ENCODE assay signal across 8 cellular contexts in genomic region chrX:135421932-135422809, GRCh38. TPM values are rescaled to one million over a fixed set of nuclear protein-coding genes. Genes with fewer than 3 reads are reported as not detected.
A peak's percentile ranks its signal among the peaks of the same experiment; 100 is the strongest.
DNase-seq lines count a peak whose midpoint lies in the region; ATAC-seq and TF ChIP-seq lines count a peak whose summit lies in the region.

Gene SMIM10L2A, plus strand, starts transcription at chrX:135421944. Its CDS starts 188 bp downstream, at chrX:135422132.

- H3K36me3 Mint-ChIP-seq in endothelial cell (ENCODE audit: low read depth, unreplicated experiment): peaks cover 4% of the 10 kb centered on the region

- H3K27me3 ChIP-seq in OCI-LY1 (ENCODE audit: insufficient read depth, low read length): no peaks in the 10 kb centered on the region
- H3K27me3 ChIP-seq in psoas muscle (ENCODE audit: insufficient read depth in 3 of 3, low read length in 2 of 3): peaks cover 0 to 10% (median 0%) of the 10 kb centered on the region in 3 donors

- H3K4me2 ChIP-seq in OCI-LY1 (ENCODE audit: low read length): peak within 1 kb of the TSS; percentile 64

- WGBS in psoas muscle, 3 donors: 5 to 45% (median 22%) methylated on average over 14 to 98 of the region's 100 CpGs

- peak within 1 kb of the TSS; percentile 31 for H3K4me3 ChIP-seq in HEK293 (ENCODE audit: low read depth, low read length)
- peak within 1 kb of the TSS; percentile 55 for H3K4me3 ChIP-seq in OCI-LY1 (ENCODE audit: low read depth, low read length, poor library complexity, severe bottlenecking)
- peak within 1 kb of the TSS; percentile 64 for H3K4me3 ChIP-seq in psoas muscle

- no peak within 1 kb of the TSS for H2AFZ ChIP-seq in OCI-LY1 (ENCODE audit: low read length)

- DNase-seq in endothelial cell (ENCODE audit: low spot score) (no peak), psoas muscle (no peak), superior temporal gyrus (ENCODE audit: extremely low spot score) (no peak), OCI-M2 (lab: John Stamatoyannopoulos, UW; ENCODE audit: unreplicated experiment) (no peak), hippocampal formation (lab: John Stamatoyannopoulos, UW) (no peak)

- no peaks in the 10 kb centered on the region; the same call in 1 of the 2 replicates for H3K4me1 ChIP-seq in HEK293 (ENCODE audit: control insufficient read depth, insufficient read depth, low read length)
- H3K4me1 ChIP-seq in OCI-LY1 (ENCODE audit: insufficient read depth, low read length, severe bottlenecking): no peaks in the 10 kb centered on the region
- H3K4me1 ChIP-seq in psoas muscle: no peaks in the 10 kb centered on the region

- CTCF ChIA-PET in HEK293 (lab: Yijun Ruan, JAX): no interaction called here

- no peaks in the 10 kb centered on the region for H3F3A ChIP-seq in OCI-LY1 (ENCODE audit: insufficient read depth, low read length)

- H3K27ac ChIP-seq in HEK293 (ENCODE audit: extremely low read depth, low read depth, low read length) (peak within 1 kb of the TSS; percentile 49; the same call in 1 of the 2 replicates), OCI-LY1 (ENCODE audit: low read depth, low read length, poor library complexity, severe bottlenecking) (no peak within 1 kb of the TSS), psoas muscle (no peak within 1 kb of the TSS)

- H3K4me3 Mint-ChIP-seq in endothelial cell (ENCODE audit: unreplicated experiment): peak within 1 kb of the TSS; percentile 87

- H3K27me3 Mint-ChIP-seq in endothelial cell (ENCODE audit: unreplicated experiment): peaks cover 7% of the 10 kb centered on the region

- H3K36me3 ChIP-seq in HEK293 (ENCODE audit: control insufficient read depth in 2 of 2, insufficient read depth in 1 of 2, low read length in 2 of 2): no peaks in the 10 kb centered on the region
- H3K36me3 ChIP-seq in OCI-LY1 (ENCODE audit: insufficient read depth, low read length): no peaks in the 10 kb centered on the region
- H3K36me3 ChIP-seq in psoas muscle (ENCODE audit: insufficient read depth in 1 of 2, low read depth in 1 of 2): no peaks in the 10 kb centered on the region

- 0 out of 2 replicates have a peak within 1 kb of the TSS, but pooled peaks have one; percentile 24 for H3K9ac ChIP-seq in OCI-LY1 (ENCODE audit: low read length)

- peak within 1 kb of the TSS; percentile 70 for H3K27ac Mint-ChIP-seq in endothelial cell (ENCODE audit: unreplicated experiment)

- no peaks in the 10 kb centered on the region for H3K9me3 Mint-ChIP-seq in endothelial cell (ENCODE audit: unreplicated experiment)

- intact Hi-C loops in psoas muscle (cut with DNase I): no loop called here

- POLR2A ChIA-PET in HEK293 (lab: Yijun Ruan, JAX): no interaction called here

- ATAC-seq in GM18505 (IDR thresholded peaks at IDR 0.05; ENCODE audit: unreplicated experiment) (peak; percentile 54), psoas muscle (peak in 1 of 4 donors; percentile 37)

- TF ChIP-seq CTCF in HEK293 (tag by site-specific recombination; IDR thresholded peaks at IDR 0.05) (no peak), OCI-LY1 (IDR thresholded peaks at IDR 0.05; ENCODE audit: low read length) (no peak), endothelial cell (IDR thresholded peaks at IDR 0.05; ENCODE audit: unreplicated experiment) (no peak), psoas muscle (IDR thresholded peaks at IDR 0.05) (no peak)

- TF ChIP-seq POLR2A in GM18505 (IDR thresholded peaks at IDR 0.05; ENCODE audit: borderline replicate concordance, extremely low read depth, insufficient read depth, insufficient read length): no peak

- H3K79me2 ChIP-seq in OCI-LY1 (ENCODE audit: insufficient read depth, low read length): no peaks in the 10 kb centered on the region

- H3K4me1 Mint-ChIP-seq in endothelial cell (ENCODE audit: unreplicated experiment): peaks cover 11% of the 10 kb centered on the region

- no peaks in the 10 kb centered on the region for H3K9me2 ChIP-seq in OCI-LY1 (ENCODE audit: low read depth, low read length)

- H3K9me3 ChIP-seq in HEK293 (ENCODE audit: control insufficient read depth, insufficient read depth, low read depth, low read length): no peaks in the 10 kb centered on the region
- H3K9me3 ChIP-seq in OCI-LY1 (ENCODE audit: low read length): no peaks in the 10 kb centered on the region
- H3K9me3 ChIP-seq in psoas muscle: no peaks in the 10 kb centered on the region

- H4K20me1 ChIP-seq in OCI-LY1 (ENCODE audit: insufficient read depth, low read length): no peaks in the 10 kb centered on the region

TF ChIP-seq in HEK293, 187 proteins besides CTCF, POLR2A, EP300 and RAD21 (continues in another document):
- TF ChIP-seq SCRT1 (tag by site-specific recombination; IDR thresholded peaks at IDR 0.05; ENCODE audit: borderline replicate concordance): peak; percentile 48; the same call in 1 of the 2 replicates
- no peak for TF ChIP-seq ZNF26 (tag by site-specific recombination; IDR thresholded peaks at IDR 0.05)
- TF ChIP-seq ZNF404 (tag by site-specific recombination; IDR thresholded peaks at IDR 0.05): no peak
- no peak for TF ChIP-seq KLF7 (tag by site-specific recombination; IDR thresholded peaks at IDR 0.05; ENCODE audit: borderline replicate concordance)
- no peak for TF ChIP-seq TCF7L2 (IDR thresholded peaks at IDR 0.05; ENCODE audit: borderline replicate concordance, low read depth, low read length)
- no peak for TF ChIP-seq ZBTB17 (tag by site-specific recombination; IDR thresholded peaks at IDR 0.05)
- TF ChIP-seq ZNF549 (tag by site-specific recombination; IDR thresholded peaks at IDR 0.05): no peak
- TF ChIP-seq ZBTB26 (tag by site-specific recombination; optimal IDR thresholded peaks at IDR 0.05): peak; percentile 38
- TF ChIP-seq ZNF624 (tag by site-specific recombination; IDR thresholded peaks at IDR 0.05): no peak
- no peak for TF ChIP-seq ZNF280D (tag by site-specific recombination; IDR thresholded peaks at IDR 0.05)
- TF ChIP-seq ZXDB (tag by site-specific recombination; IDR thresholded peaks at IDR 0.05): no peak
- TF ChIP-seq ZNF398 (tag by site-specific recombination; IDR thresholded peaks at IDR 0.05): peak; percentile 51; the same call in 1 of the 2 replicates

RNA-seq across cellular contexts. Expression of gene SMIM10L2A, which starts in this region (rescaled TPM):
- total RNA-seq in endothelial cell (ENCODE audit: unreplicated experiment) (23.6 TPM), psoas muscle (under 1 TPM; 0.08 to 0.58 (median 0.17) TPM)
- polyA plus RNA-seq in psoas muscle: under 1 TPM; 0.08 to 0.17 (median 0.12) TPM

Comparison
In these comparisons a context has a peak if more than half of its experiments do, and no peak if none do; other contexts are left out.
1. RNA of gene SMIM10L2A (total RNA-seq): 23.6 TPM in endothelial cell (single experiment); 0.08 to 0.58 TPM in psoas muscle; every median in the first group is over 10 times any median in the second.
2. Peak in every context shown above with its lines, with median percentiles within 50 percentile points of each other: H3K4me3 ChIP-seq.